In the genomic region with DNA sequence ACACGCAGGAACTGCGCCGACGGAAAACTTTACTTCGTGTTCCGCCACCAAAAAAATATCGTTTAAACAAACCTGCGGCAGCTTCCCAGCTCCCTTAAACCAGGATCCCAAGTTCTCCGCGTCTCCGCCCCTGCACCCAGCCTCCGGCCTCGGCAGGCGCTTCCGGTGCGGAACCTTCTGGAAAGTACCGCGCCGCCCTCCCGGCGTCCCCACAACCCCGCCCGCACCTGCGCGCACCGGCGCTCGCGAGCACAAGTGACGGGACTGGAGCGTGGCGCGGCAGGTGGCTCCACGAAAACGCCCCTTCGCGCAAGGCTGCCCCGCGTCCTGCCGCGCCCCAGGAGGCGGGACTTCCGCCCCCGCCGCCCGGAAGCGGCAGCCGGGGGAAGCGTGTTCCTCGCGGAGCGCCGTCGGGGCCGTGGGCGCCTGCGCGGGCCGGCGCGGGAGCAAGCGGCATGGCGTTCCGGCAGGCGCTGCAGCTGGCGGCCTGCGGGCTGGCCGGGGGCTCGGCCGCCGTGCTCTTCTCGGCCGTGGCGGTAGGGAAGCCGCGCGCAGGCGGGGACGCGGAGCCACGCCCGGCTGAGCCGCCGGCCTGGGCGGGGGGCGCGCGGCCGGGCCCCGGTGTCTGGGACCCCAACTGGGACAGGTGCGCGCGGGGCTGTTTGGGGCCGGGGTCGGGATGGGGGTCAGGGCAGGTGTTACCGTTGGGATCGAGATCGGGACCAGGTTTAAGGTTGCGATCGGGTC, we compare ENCODE assay signal across 1 cellular context.
TF ChIP-seq lines count a peak whose summit lies in the region.

TSS of gene PGAM5 (plus strand) at position 421 of the 747 bp plus-strand sequence. CDS start at position 456, 35 bp downstream.

TF ChIP-seq in HEK293, 187 proteins besides CTCF, POLR2A, EP300 and RAD21 (continued from another document):
- TF ChIP-seq ZNF518A (tag by site-specific recombination; conservative IDR thresholded peaks at IDR 0.05; ENCODE audit: low read depth) (0 out of 2 replicates have a peak, but pooled peaks have one; percentile 48), ZXDB (tag by site-specific recombination; IDR thresholded peaks at IDR 0.05) (peak; percentile 95), HOXD13 (CRISPR knock-in tag; IDR thresholded peaks at IDR 0.05; ENCODE audit: borderline replicate concordance) (no peak), ZNF660 (tag by site-specific recombination; IDR thresholded peaks at IDR 0.05) (peak; percentile 57; the same call in 1 of the 2 replicates), ZSCAN23 (tag by site-specific recombination; IDR thresholded peaks at IDR 0.05) (no peak), ZNF391 (tag by site-specific recombination; IDR thresholded peaks at IDR 0.05; ENCODE audit: borderline replicate concordance, low read depth) (peak; percentile 63; the same call in 1 of the 2 replicates), ZNF76 (tag by site-specific recombination; IDR thresholded peaks at IDR 0.05; ENCODE audit: borderline replicate concordance, low read depth) (peak; percentile 71; the same call in 1 of the 2 replicates), ZNF610 (tag by site-specific recombination; IDR thresholded peaks at IDR 0.05; ENCODE audit: borderline replicate concordance) (0 out of 2 replicates have a peak, but pooled peaks have one; percentile 48), ZNF707 (tag by site-specific recombination; IDR thresholded peaks at IDR 0.05) (no peak), OSR2 (tag by site-specific recombination; IDR thresholded peaks at IDR 0.05) (no peak), ELK4 (IDR thresholded peaks at IDR 0.05; ENCODE audit: borderline replicate concordance, low read depth, low read length) (peak; percentile 71; the same call in 1 of the 2 replicates), IKZF3 (tag by site-specific recombination; IDR thresholded peaks at IDR 0.05) (peak; percentile 39; the same call in 1 of the 2 replicates)
